In the genomic region with DNA sequence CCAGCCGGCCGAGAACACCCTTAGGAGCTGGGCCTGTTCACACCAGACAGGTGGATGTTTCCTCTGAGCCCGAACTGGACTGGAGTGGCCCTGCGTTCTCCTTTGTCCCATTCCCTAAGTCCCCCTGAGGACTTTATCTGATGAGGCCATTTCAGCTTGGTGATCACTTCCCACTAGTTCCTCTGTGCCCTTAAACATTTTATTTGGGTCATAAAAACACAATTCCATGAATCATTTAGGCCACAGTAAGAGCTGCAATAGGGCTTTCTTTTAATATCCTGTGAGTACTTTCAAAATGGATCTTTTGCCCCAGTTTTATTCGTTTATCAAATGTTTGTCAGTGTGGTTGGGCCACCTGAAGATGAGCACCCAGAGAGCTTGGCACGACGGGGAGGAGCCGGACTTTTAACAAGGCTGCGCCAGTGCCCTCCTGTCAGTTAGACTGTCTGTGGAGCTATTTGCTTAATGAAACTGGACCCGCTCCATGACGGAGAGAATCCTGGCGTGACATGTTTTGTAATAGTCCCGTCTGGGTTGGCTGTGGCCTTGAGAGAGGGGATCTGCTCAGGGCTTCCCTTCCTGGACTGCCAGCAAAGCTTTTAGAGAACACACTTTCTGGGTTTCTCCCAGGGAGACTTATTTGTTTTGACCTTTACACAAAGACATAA, we compare ENCODE assay signal across 1 cellular context.
TF ChIP-seq lines count a peak whose summit lies in the region.

No MANE protein-coding gene starts in this region.

TF ChIP-seq in HepG2, 621 proteins besides CTCF, POLR2A, EP300 and RAD21 (continued from another document and continues in another):
- TF ChIP-seq, protein P1, sequence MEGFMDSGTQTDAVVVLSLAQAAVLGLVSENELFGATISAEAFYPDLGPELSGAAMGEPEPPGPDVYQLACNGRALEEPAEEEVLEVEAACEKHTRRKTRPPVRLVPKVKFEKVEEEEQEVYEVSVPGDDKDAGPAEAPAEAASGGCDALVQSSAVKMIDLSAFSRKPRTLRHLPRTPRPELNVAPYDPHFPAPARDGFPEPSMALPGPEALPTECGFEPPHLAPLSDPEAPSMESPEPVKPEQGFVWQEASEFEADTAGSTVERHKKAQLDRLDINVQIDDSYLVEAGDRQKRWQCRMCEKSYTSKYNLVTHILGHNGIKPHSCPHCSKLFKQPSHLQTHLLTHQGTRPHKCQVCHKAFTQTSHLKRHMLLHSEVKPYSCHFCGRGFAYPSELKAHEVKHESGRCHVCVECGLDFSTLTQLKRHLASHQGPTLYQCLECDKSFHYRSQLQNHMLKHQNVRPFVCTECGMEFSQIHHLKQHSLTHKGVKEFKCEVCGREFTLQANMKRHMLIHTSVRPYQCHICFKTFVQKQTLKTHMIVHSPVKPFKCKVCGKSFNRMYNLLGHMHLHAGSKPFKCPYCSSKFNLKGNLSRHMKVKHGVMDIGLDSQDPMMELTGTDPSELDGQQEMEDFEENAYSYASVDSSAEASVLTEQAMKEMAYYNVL (CRISPR knock-in tag; IDR thresholded peaks at IDR 0.05; ENCODE audit: borderline replicate concordance) = 0 out of 2 replicates have a peak, but pooled peaks have one; percentile 46
- TF ChIP-seq ZNF747 (CRISPR knock-in tag; IDR thresholded peaks at IDR 0.05; ENCODE audit: borderline replicate concordance) = no peak
- no peak for TF ChIP-seq ZSCAN29 (CRISPR knock-in tag; conservative IDR thresholded peaks at IDR 0.05)
- TF ChIP-seq, protein P2, sequence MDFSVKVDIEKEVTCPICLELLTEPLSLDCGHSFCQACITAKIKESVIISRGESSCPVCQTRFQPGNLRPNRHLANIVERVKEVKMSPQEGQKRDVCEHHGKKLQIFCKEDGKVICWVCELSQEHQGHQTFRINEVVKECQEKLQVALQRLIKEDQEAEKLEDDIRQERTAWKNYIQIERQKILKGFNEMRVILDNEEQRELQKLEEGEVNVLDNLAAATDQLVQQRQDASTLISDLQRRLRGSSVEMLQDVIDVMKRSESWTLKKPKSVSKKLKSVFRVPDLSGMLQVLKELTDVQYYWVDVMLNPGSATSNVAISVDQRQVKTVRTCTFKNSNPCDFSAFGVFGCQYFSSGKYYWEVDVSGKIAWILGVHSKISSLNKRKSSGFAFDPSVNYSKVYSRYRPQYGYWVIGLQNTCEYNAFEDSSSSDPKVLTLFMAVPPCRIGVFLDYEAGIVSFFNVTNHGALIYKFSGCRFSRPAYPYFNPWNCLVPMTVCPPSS (IDR thresholded peaks at IDR 0.05) = no peak
- TF ChIP-seq ZFAT (CRISPR knock-in tag; conservative IDR thresholded peaks at IDR 0.05) = no peak
- no peak for TF ChIP-seq GABPB1 (CRISPR knock-in tag; IDR thresholded peaks at IDR 0.05)
- peak; percentile 76 for TF ChIP-seq RARA (CRISPR knock-in tag; IDR thresholded peaks at IDR 0.05)
- TF ChIP-seq, protein P3, sequence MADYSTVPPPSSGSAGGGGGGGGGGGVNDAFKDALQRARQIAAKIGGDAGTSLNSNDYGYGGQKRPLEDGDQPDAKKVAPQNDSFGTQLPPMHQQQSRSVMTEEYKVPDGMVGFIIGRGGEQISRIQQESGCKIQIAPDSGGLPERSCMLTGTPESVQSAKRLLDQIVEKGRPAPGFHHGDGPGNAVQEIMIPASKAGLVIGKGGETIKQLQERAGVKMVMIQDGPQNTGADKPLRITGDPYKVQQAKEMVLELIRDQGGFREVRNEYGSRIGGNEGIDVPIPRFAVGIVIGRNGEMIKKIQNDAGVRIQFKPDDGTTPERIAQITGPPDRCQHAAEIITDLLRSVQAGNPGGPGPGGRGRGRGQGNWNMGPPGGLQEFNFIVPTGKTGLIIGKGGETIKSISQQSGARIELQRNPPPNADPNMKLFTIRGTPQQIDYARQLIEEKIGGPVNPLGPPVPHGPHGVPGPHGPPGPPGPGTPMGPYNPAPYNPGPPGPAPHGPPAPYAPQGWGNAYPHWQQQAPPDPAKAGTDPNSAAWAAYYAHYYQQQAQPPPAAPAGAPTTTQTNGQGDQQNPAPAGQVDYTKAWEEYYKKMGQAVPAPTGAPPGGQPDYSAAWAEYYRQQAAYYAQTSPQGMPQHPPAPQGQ (CRISPR knock-in tag; IDR thresholded peaks at IDR 0.05; ENCODE audit: borderline replicate concordance) = no peak
- 0 out of 2 replicates have a peak, but pooled peaks have one; percentile 31 for TF ChIP-seq FOXJ3 (CRISPR knock-in tag; IDR thresholded peaks at IDR 0.05; ENCODE audit: borderline replicate concordance)
- peak; percentile 93 for TF ChIP-seq GATAD2A (CRISPR knock-in tag; IDR thresholded peaks at IDR 0.05)
- TF ChIP-seq SP2 (CRISPR knock-in tag; IDR thresholded peaks at IDR 0.05) = no peak
- peak; percentile 19; the same call in 1 of the 2 replicates for TF ChIP-seq ZNF670 (CRISPR knock-in tag; IDR thresholded peaks at IDR 0.05; ENCODE audit: borderline replicate concordance)
- TF ChIP-seq, protein P4, sequence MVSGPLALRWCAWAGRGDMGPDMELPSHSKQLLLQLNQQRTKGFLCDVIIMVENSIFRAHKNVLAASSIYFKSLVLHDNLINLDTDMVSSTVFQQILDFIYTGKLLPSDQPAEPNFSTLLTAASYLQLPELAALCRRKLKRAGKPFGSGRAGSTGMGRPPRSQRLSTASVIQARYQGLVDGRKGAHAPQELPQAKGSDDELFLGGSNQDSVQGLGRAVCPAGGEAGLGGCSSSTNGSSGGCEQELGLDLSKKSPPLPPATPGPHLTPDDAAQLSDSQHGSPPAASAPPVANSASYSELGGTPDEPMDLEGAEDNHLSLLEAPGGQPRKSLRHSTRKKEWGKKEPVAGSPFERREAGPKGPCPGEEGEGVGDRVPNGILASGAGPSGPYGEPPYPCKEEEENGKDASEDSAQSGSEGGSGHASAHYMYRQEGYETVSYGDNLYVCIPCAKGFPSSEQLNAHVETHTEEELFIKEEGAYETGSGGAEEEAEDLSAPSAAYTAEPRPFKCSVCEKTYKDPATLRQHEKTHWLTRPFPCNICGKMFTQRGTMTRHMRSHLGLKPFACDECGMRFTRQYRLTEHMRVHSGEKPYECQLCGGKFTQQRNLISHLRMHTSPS (CRISPR knock-in tag; IDR thresholded peaks at IDR 0.05; ENCODE audit: low read depth) = peak; percentile 67; the same call in 1 of the 2 replicates
- TF ChIP-seq ZNF331 (CRISPR knock-in tag; IDR thresholded peaks at IDR 0.05) = peak; percentile 55; the same call in 1 of the 2 replicates
- peak; percentile 70 for TF ChIP-seq MED1 (CRISPR knock-in tag; IDR thresholded peaks at IDR 0.05)
- TF ChIP-seq ZNF33B (CRISPR knock-in tag; IDR thresholded peaks at IDR 0.05) = peak; percentile 32; the same call in 1 of the 2 replicates
- TF ChIP-seq, protein P5, sequence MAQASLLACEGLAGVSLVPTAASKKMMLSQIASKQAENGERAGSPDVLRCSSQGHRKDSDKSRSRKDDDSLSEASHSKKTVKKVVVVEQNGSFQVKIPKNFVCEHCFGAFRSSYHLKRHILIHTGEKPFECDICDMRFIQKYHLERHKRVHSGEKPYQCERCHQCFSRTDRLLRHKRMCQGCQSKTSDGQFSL (CRISPR knock-in tag; IDR thresholded peaks at IDR 0.05) = no peak
- TF ChIP-seq, protein P6, sequence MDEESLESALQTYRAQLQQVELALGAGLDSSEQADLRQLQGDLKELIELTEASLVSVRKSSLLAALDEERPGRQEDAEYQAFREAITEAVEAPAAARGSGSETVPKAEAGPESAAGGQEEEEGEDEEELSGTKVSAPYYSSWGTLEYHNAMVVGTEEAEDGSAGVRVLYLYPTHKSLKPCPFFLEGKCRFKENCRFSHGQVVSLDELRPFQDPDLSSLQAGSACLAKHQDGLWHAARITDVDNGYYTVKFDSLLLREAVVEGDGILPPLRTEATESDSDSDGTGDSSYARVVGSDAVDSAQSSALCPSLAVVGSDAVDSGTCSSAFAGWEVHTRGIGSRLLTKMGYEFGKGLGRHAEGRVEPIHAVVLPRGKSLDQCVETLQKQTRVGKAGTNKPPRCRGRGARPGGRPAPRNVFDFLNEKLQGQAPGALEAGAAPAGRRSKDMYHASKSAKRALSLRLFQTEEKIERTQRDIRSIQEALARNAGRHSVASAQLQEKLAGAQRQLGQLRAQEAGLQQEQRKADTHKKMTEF (CRISPR knock-in tag; IDR thresholded peaks at IDR 0.05) = peak; percentile 81
- TF ChIP-seq MBNL3 (CRISPR knock-in tag; conservative IDR thresholded peaks at IDR 0.05) = no peak
- TF ChIP-seq ZNF430 (CRISPR knock-in tag; IDR thresholded peaks at IDR 0.05) = 0 out of 2 replicates have a peak, but pooled peaks have one; percentile 29
- peak; percentile 47; the same call in 1 of the 2 replicates for TF ChIP-seq ARNT2 (CRISPR knock-in tag; IDR thresholded peaks at IDR 0.05; ENCODE audit: low read depth)
- TF ChIP-seq ZFP36L2 (CRISPR knock-in tag; IDR thresholded peaks at IDR 0.05) = no peak
- TF ChIP-seq ZNF354B (CRISPR knock-in tag; IDR thresholded peaks at IDR 0.05) = no peak
- peak in 1 of 2 experiments; percentile 61; a peak in 1 of 4 replicates for TF ChIP-seq KLF16 (CRISPR knock-in tag; IDR thresholded peaks at IDR 0.05)
- peak; percentile 76 for TF ChIP-seq FOXA3 (CRISPR knock-in tag; IDR thresholded peaks at IDR 0.05)
- TF ChIP-seq SP5 (CRISPR knock-in tag; IDR thresholded peaks at IDR 0.05; ENCODE audit: borderline replicate concordance, low read depth) = peak; percentile 58; the same call in 1 of the 2 replicates
- peak; percentile 74 for TF ChIP-seq TEAD3 (CRISPR knock-in tag; optimal IDR thresholded peaks at IDR 0.05; ENCODE audit: borderline replicate concordance)
- TF ChIP-seq, protein P7, sequence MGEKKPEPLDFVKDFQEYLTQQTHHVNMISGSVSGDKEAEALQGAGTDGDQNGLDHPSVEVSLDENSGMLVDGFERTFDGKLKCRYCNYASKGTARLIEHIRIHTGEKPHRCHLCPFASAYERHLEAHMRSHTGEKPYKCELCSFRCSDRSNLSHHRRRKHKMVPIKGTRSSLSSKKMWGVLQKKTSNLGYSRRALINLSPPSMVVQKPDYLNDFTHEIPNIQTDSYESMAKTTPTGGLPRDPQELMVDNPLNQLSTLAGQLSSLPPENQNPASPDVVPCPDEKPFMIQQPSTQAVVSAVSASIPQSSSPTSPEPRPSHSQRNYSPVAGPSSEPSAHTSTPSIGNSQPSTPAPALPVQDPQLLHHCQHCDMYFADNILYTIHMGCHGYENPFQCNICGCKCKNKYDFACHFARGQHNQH (CRISPR knock-in tag; IDR thresholded peaks at IDR 0.05) = peak; percentile 73; the same call in 1 of the 2 replicates
- TF ChIP-seq KMT2B (CRISPR knock-in tag; IDR thresholded peaks at IDR 0.05) = 0 out of 2 replicates have a peak, but pooled peaks have one; percentile 34
- TF ChIP-seq, protein P8, sequence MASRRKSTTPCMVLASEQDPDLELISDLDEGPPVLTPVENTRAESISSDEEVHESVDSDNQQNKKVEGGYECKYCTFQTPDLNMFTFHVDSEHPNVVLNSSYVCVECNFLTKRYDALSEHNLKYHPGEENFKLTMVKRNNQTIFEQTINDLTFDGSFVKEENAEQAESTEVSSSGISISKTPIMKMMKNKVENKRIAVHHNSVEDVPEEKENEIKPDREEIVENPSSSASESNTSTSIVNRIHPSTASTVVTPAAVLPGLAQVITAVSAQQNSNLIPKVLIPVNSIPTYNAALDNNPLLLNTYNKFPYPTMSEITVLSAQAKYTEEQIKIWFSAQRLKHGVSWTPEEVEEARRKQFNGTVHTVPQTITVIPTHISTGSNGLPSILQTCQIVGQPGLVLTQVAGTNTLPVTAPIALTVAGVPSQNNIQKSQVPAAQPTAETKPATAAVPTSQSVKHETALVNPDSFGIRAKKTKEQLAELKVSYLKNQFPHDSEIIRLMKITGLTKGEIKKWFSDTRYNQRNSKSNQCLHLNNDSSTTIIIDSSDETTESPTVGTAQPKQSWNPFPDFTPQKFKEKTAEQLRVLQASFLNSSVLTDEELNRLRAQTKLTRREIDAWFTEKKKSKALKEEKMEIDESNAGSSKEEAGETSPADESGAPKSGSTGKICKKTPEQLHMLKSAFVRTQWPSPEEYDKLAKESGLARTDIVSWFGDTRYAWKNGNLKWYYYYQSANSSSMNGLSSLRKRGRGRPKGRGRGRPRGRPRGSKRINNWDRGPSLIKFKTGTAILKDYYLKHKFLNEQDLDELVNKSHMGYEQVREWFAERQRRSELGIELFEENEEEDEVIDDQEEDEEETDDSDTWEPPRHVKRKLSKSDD (CRISPR knock-in tag; IDR thresholded peaks at IDR 0.05; ENCODE audit: low read depth) = no peak; the same call in 1 of the 2 replicates
- TF ChIP-seq TBX3 (IDR thresholded peaks at IDR 0.05; ENCODE audit: borderline replicate concordance) = no peak
- TF ChIP-seq RXRA (CRISPR knock-in tag; IDR thresholded peaks at IDR 0.05) = peak; percentile 31; the same call in 1 of the 2 replicates
- TF ChIP-seq SOX6 (IDR thresholded peaks at IDR 0.05) = no peak
- TF ChIP-seq SOX6 (CRISPR knock-in tag; IDR thresholded peaks at IDR 0.05) = peak; percentile 54; the same call in 1 of the 2 replicates
- peak; percentile 60 for TF ChIP-seq KDM2A (CRISPR knock-in tag; IDR thresholded peaks at IDR 0.05; ENCODE audit: borderline replicate concordance, low read depth)
- no peak for TF ChIP-seq IKZF1 (IDR thresholded peaks at IDR 0.05)
- TF ChIP-seq PHF21A (CRISPR knock-in tag; IDR thresholded peaks at IDR 0.05) = peak; percentile 60; the same call in 1 of the 2 replicates
- 0 out of 2 replicates have a peak, but pooled peaks have one; percentile 34 for TF ChIP-seq ZNF232 (CRISPR knock-in tag; IDR thresholded peaks at IDR 0.05; ENCODE audit: borderline replicate concordance)
- TF ChIP-seq ZNF263 (CRISPR knock-in tag; IDR thresholded peaks at IDR 0.05) = peak; percentile 92
- TF ChIP-seq, protein P9, sequence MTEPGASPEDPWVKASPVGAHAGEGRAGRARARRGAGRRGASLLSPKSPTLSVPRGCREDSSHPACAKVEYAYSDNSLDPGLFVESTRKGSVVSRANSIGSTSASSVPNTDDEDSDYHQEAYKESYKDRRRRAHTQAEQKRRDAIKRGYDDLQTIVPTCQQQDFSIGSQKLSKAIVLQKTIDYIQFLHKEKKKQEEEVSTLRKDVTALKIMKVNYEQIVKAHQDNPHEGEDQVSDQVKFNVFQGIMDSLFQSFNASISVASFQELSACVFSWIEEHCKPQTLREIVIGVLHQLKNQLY (CRISPR knock-in tag; IDR thresholded peaks at IDR 0.05) = no peak
- TF ChIP-seq ZNF501 (CRISPR knock-in tag; IDR thresholded peaks at IDR 0.05) = peak; percentile 65
- peak; percentile 54; the same call in 1 of the 2 replicates for TF ChIP-seq FOXK1 (CRISPR knock-in tag; IDR thresholded peaks at IDR 0.05; ENCODE audit: borderline replicate concordance, low read depth)
- no peak for TF ChIP-seq ZNF44 (CRISPR knock-in tag; IDR thresholded peaks at IDR 0.05)
- TF ChIP-seq, protein P10, sequence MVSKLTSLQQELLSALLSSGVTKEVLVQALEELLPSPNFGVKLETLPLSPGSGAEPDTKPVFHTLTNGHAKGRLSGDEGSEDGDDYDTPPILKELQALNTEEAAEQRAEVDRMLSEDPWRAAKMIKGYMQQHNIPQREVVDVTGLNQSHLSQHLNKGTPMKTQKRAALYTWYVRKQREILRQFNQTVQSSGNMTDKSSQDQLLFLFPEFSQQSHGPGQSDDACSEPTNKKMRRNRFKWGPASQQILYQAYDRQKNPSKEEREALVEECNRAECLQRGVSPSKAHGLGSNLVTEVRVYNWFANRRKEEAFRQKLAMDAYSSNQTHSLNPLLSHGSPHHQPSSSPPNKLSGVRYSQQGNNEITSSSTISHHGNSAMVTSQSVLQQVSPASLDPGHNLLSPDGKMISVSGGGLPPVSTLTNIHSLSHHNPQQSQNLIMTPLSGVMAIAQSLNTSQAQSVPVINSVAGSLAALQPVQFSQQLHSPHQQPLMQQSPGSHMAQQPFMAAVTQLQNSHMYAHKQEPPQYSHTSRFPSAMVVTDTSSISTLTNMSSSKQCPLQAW (CRISPR knock-in tag; IDR thresholded peaks at IDR 0.05) = 0 out of 2 replicates have a peak, but pooled peaks have one; percentile 32
- TF ChIP-seq TBL1XR1 (IDR thresholded peaks at IDR 0.05; ENCODE audit: borderline replicate concordance, low read length, partially characterized antibody) = peak; percentile 50
